ENCODE assay signal across 8 cellular contexts in genomic region chr21:45551316-45551715, GRCh38. TPM values are rescaled to one million over a fixed set of nuclear protein-coding genes. Genes with fewer than 3 reads are reported as not detected.
DNase-seq lines count a peak whose midpoint lies in the region; ATAC-seq, FAIRE-seq and TF ChIP-seq lines count a peak whose summit lies in the region.

No MANE protein-coding gene starts in this region.

- H3K4me3 Mint-ChIP-seq in nephron progenitor cell = peak overlapping the region; percentile 65

- TF ChIP-seq CTCF in bronchial epithelial cell (IDR thresholded peaks at IDR 0.05; ENCODE audit: insufficient read depth, low read length, severe bottlenecking) (no peak), nephron progenitor cell (IDR thresholded peaks at IDR 0.05) (no peak)

- H3K27ac Mint-ChIP-seq in nephron progenitor cell = no peak overlapping the region

- peaks cover 34% of the 10 kb centered on the region for H3K4me1 Mint-ChIP-seq in nephron progenitor cell

- H3K4me3 ChIP-seq in bronchial epithelial cell (ENCODE audit: low read depth, low read length) = no peak overlapping the region

- DNase-seq in NOMO-1 treated with dmso at 0.1 percent for 144 hours (lab: John Stamatoyannopoulos, UW; ENCODE audit: unreplicated experiment) (peak; percentile 24), bronchial epithelial cell (ENCODE audit: low read depth) (peak; percentile 87), nephron progenitor cell (no peak), UCSD-AML1 (lab: John Stamatoyannopoulos, UW; ENCODE audit: unreplicated experiment) (no peak), iPS-NIHi7 (ENCODE audit: extremely low spot score) (no peak)

- H3K27me3 Mint-ChIP-seq in nephron progenitor cell (ENCODE audit: low read depth, poor library complexity) = peaks cover 14% of the 10 kb centered on the region

- no peaks in the 10 kb centered on the region for H3K36me3 ChIP-seq in bronchial epithelial cell (ENCODE audit: control insufficient read depth, insufficient read depth, low read length)

- no peaks in the 10 kb centered on the region for H3K36me3 Mint-ChIP-seq in nephron progenitor cell (ENCODE audit: low read depth)

- peak; percentile 33 for FAIRE-seq in G401.6 (lab: Jason Lieb, UNC)
- no peak for FAIRE-seq in bronchial epithelial cell (lab: Jason Lieb, UNC)

- H3K27me3 ChIP-seq in bronchial epithelial cell (ENCODE audit: control insufficient read depth, insufficient read depth, low read length) = no peaks in the 10 kb centered on the region

- ATAC-seq in HG03520 (IDR thresholded peaks at IDR 0.05; ENCODE audit: unreplicated experiment) (no peak), HG03108 (IDR thresholded peaks at IDR 0.05; ENCODE audit: unreplicated experiment) (no peak)

- no peaks in the 10 kb centered on the region for H3K9me3 Mint-ChIP-seq in nephron progenitor cell

RNA-seq across cellular contexts. Expression of gene SLC19A1, which starts 9.1 kb away (rescaled TPM):
- 2.2 and 4.5 TPM in 2 replicates for total RNA-seq in bronchial epithelial cell

Comparison
In these comparisons a context has a peak if more than half of its experiments do, and no peak if none do; other contexts are left out.
1. DNase-seq: peak in NOMO-1 treated with dmso at 0.1 percent for 144 hours (single experiment) and bronchial epithelial cell (single experiment); none in nephron progenitor cell (single experiment), UCSD-AML1 (single experiment) and iPS-NIHi7 (single experiment).